ENCODE assay signal across 8 cellular contexts in genomic region chr2:68441179-68441993, GRCh38. TPM values are rescaled to one million over a fixed set of nuclear protein-coding genes. Genes with fewer than 3 reads are reported as not detected.
DNase-seq lines count a peak whose midpoint lies in the region; ATAC-seq and TF ChIP-seq lines count a peak whose summit lies in the region.

No MANE protein-coding gene starts in this region.

- H3K27ac Mint-ChIP-seq in T-helper 2 cell treated with Interferon-gamma antibody and Interleukin-4, amounts not matched to agents 5 μg/mL and 100 μg/mL, for 36 hours = peak overlapping the region; percentile 68

- H3K27ac ChIP-seq in ascending aorta (peak overlapping the region; percentile 52 to 60), hepatocyte (no peak overlapping the region)

- peaks cover 12% of the 10 kb centered on the region for H3K4me1 Mint-ChIP-seq in T-helper 2 cell treated with Interferon-gamma antibody and Interleukin-4, amounts not matched to agents 5 μg/mL and 100 μg/mL, for 36 hours (ENCODE audit: low read depth)

- WGBS in hepatocyte (ENCODE audit: low lambda C conversion rate, missing lambda C conversion rate) = 47% methylated on average over 6 of the region's 6 CpGs

- no peaks in the 10 kb centered on the region for H3K9me3 ChIP-seq in ascending aorta
- no peaks in the 10 kb centered on the region for H3K9me3 ChIP-seq in hepatocyte (ENCODE audit: low read depth)

- H3K27me3 ChIP-seq in ascending aorta (no peaks in the 10 kb centered on the region), hepatocyte (no peaks in the 10 kb centered on the region)

- no peaks in the 10 kb centered on the region for H4K20me1 ChIP-seq in hepatocyte (ENCODE audit: insufficient read depth, poor library complexity, severe bottlenecking)

- DNase-seq in A172 (ENCODE audit: low spot score) (peak; percentile 84), NCI-H2029 treated with DMSO at 0.1 percent for 48 hours (lab: John Stamatoyannopoulos, UW) (peak; percentile 82), ascending aorta (ENCODE audit: low spot score in 2 of 2) (peak; percentile 43 to 92), hepatocyte (ENCODE audit: low spot score) (peak; percentile 92), smooth muscle cell of the brain vasculature (ENCODE audit: low read depth, low spot score) (peak; percentile 68)
- peak; percentile 85 for DNase-seq in T-helper 2 cell treated with Interferon-gamma antibody and Interleukin-4, amounts not matched to agents 5 μg/mL and 100 μg/mL, for 36 hours (ENCODE audit: low spot score)

- no peak overlapping the region for H3K4me3 Mint-ChIP-seq in T-helper 2 cell treated with Interferon-gamma antibody and Interleukin-4, amounts not matched to agents 5 μg/mL and 100 μg/mL, for 36 hours

- ATAC-seq in GM18511 (IDR thresholded peaks at IDR 0.05; ENCODE audit: unreplicated experiment) (peak; percentile 100), HG03039 (IDR thresholded peaks at IDR 0.05; ENCODE audit: unreplicated experiment) (peak; percentile 97)

- intact Hi-C loops in ascending aorta (cut with DNase I) = loop anchor here (1.0 to 5.0 kb wide), 3 partner anchors 79 to 319 kb away; no protein-coding TSS in a partner anchor

- H2AFZ ChIP-seq in hepatocyte = no peak overlapping the region

- H3K4me3 ChIP-seq in ascending aorta = no peak overlapping the region
- no peak overlapping the region for H3K4me3 ChIP-seq in hepatocyte

- TF ChIP-seq CTCF in ascending aorta (IDR thresholded peaks at IDR 0.05) (peak; percentile 81 to 90 (median 86)), hepatocyte (IDR thresholded peaks at IDR 0.05; ENCODE audit: poor library complexity) (peak; percentile 92)

- no peak overlapping the region for H3K4me2 ChIP-seq in hepatocyte

- H3K27me3 Mint-ChIP-seq in T-helper 2 cell treated with Interferon-gamma antibody and Interleukin-4, amounts not matched to agents 5 μg/mL and 100 μg/mL, for 36 hours (ENCODE audit: low read depth) = peaks cover 12% of the 10 kb centered on the region

- no peaks in the 10 kb centered on the region for H3K79me2 ChIP-seq in hepatocyte

- no peaks in the 10 kb centered on the region for H3K36me3 Mint-ChIP-seq in T-helper 2 cell treated with Interferon-gamma antibody and Interleukin-4, amounts not matched to agents 5 μg/mL and 100 μg/mL, for 36 hours (ENCODE audit: low read depth)

- peaks cover 0 to 13% of the 10 kb centered on the region in 2 donors for H3K4me1 ChIP-seq in ascending aorta
- H3K4me1 ChIP-seq in hepatocyte (ENCODE audit: insufficient read depth) = no peaks in the 10 kb centered on the region

- H3K36me3 ChIP-seq in ascending aorta (no peaks in the 10 kb centered on the region), hepatocyte (replicated peaks; ENCODE audit: insufficient read depth, low read depth) (no peaks in the 10 kb centered on the region)

- no peaks in the 10 kb centered on the region for H3K9me3 Mint-ChIP-seq in T-helper 2 cell treated with Interferon-gamma antibody and Interleukin-4, amounts not matched to agents 5 μg/mL and 100 μg/mL, for 36 hours

- no peaks in the 10 kb centered on the region for H3K9me2 ChIP-seq in hepatocyte (replicated peaks; ENCODE audit: insufficient read depth)

RNA-seq across cellular contexts. Expression of gene FBXO48, which starts 25.7 kb away (rescaled TPM):
- total RNA-seq in A172 (2014; rRNA removed; shearing (Covaris generic)) = 0.43 and 0.67 TPM in 2 replicates
- 1.2 TPM for total RNA-seq in ascending aorta
- total RNA-seq in hepatocyte = 0.83 and 0.84 TPM in 2 replicates
- polyA plus RNA-seq in hepatocyte = 0.36 and 0.58 TPM in 2 replicates

RNA-seq across cellular contexts. Expression of gene APLF, which starts 26.0 kb away (rescaled TPM):
- 3.7 and 6.8 TPM in 2 replicates for total RNA-seq in A172 (2014; rRNA removed; shearing (Covaris generic))
- total RNA-seq in ascending aorta = 2.8 TPM
- total RNA-seq in hepatocyte = 4.9 and 5.0 TPM in 2 replicates
- polyA plus RNA-seq in hepatocyte = 1.5 TPM in 2 replicates
